Comparison of ENCODE assay signal across 29 cellular contexts in genomic region chr5:136560111-136560510, GRCh38.
"Had no signal": no experiment of that assay in that cellular context is flagged by ENCODE, and none has a peak within 500 bp of the region (broad histone marks: within the 10 kb centered on the region; RNA-seq: fewer than 3 reads in every experiment).

No MANE protein-coding gene starts in this region.

- H3K4me3 ChIP-seq: K562, SJSA1 had no signal

- H3K4me1 ChIP-seq: SJSA1 had no signal

- H3K27me3 Mint-ChIP-seq: activated B cell treated with CpG ODN at 0.5 μM for 24 hours; activated CD4-positive, alpha-beta memory T cell treated with anti-CD3 and anti-CD28 coated beads for 36 hours; activated naive CD4-positive, alpha-beta T cell treated with anti-CD3 and anti-CD28 coated beads, Interleukin-2, amount 10 ng/mL, durations not matched to agents 7 days and 5 days; activated naive CD8-positive, alpha-beta T cell; activated naive CD8-positive, alpha-beta T cell treated with anti-CD3 and anti-CD28 coated beads, Interleukin-2, amount 50 U/mL, for 24 hours had no signal

- H3K36me3 Mint-ChIP-seq: activated CD4-positive, alpha-beta memory T cell treated with anti-CD3 and anti-CD28 coated beads for 36 hours; activated naive CD4-positive, alpha-beta T cell treated with anti-CD3 and anti-CD28 coated beads, Interleukin-2, amount 10 ng/mL, durations not matched to agents 7 days and 5 days; activated naive CD8-positive, alpha-beta T cell had no signal

- H3K27ac Mint-ChIP-seq: activated B cell treated with CpG ODN at 0.5 μM for 24 hours; activated CD4-positive, alpha-beta memory T cell treated with anti-CD3 and anti-CD28 coated beads for 36 hours; activated naive CD4-positive, alpha-beta T cell treated with anti-CD3 and anti-CD28 coated beads, Interleukin-2, amount 10 ng/mL, durations not matched to agents 7 days and 5 days; activated naive CD8-positive, alpha-beta T cell; activated naive CD8-positive, alpha-beta T cell treated with anti-CD3 and anti-CD28 coated beads, Interleukin-2, amount 50 U/mL, for 24 hours; T-helper 1 cell treated with Interleukin-12 subunit alpha and Interleukin-12 subunit beta and Interleukin-4 antibody, amounts not matched to agents 30 μg/mL and 1 μg/mL, for 36 hours; T-helper 2 cell treated with Interferon-gamma antibody and Interleukin-4, amounts not matched to agents 5 μg/mL and 100 μg/mL, for 36 hours had no signal

- H3K9me3 ChIP-seq: SJSA1, SK-N-SH had no signal

- H3K36me3 ChIP-seq: brain microvascular endothelial cell, SJSA1 had no signal

- FAIRE-seq: K562, TTC549 had no signal

- ATAC-seq: activated naive CD8-positive, alpha-beta T cell treated with anti-CD3 and anti-CD28 coated beads, Interleukin-2, amount 50 U/mL, for 24 hours; K562; Panc1 had no signal

- H3K27ac ChIP-seq: brain microvascular endothelial cell, SJSA1 had no signal

- H3K4me2 ChIP-seq: SK-N-SH had no signal

- H3K4me3 Mint-ChIP-seq: activated B cell treated with CpG ODN at 0.5 μM for 24 hours; activated CD4-positive, alpha-beta memory T cell treated with anti-CD3 and anti-CD28 coated beads for 36 hours; activated naive CD4-positive, alpha-beta T cell treated with anti-CD3 and anti-CD28 coated beads, Interleukin-2, amount 10 ng/mL, durations not matched to agents 7 days and 5 days; activated naive CD8-positive, alpha-beta T cell; activated naive CD8-positive, alpha-beta T cell treated with anti-CD3 and anti-CD28 coated beads, Interleukin-2, amount 50 U/mL, for 24 hours; T-helper 1 cell treated with Interleukin-12 subunit alpha and Interleukin-12 subunit beta and Interleukin-4 antibody, amounts not matched to agents 30 μg/mL and 1 μg/mL, for 36 hours; T-helper 2 cell treated with Interferon-gamma antibody and Interleukin-4, amounts not matched to agents 5 μg/mL and 100 μg/mL, for 36 hours had no signal

- H3K9ac ChIP-seq: SK-N-SH had no signal

- DNase-seq: activated B cell treated with CpG ODN at 0.5 μM for 24 hours; activated CD4-positive, alpha-beta memory T cell treated with anti-CD3 and anti-CD28 coated beads for 36 hours; activated CD4-positive, alpha-beta T cell treated with anti-CD3 and anti-CD28 coated beads for 4 hours; activated CD4-positive, alpha-beta T cell treated with anti-CD3 and anti-CD28 coated beads, Interleukin-2, amount 50 U/mL, for 1 hour; activated CD4-positive, CD25-positive, alpha-beta regulatory T cell treated with anti-CD3 and anti-CD28 coated beads, Interleukin-2, amount 50 U/mL, for 72 hours; activated CD8-positive, alpha-beta memory T cell treated with anti-CD3 and anti-CD28 coated beads, Interleukin-2, amount 50 U/mL, for 4 hours; activated effector memory CD4-positive, alpha-beta T cell treated with Interleukin-2 at 50 U/mL for 16 hours; activated naive CD4-positive, alpha-beta T cell treated with anti-CD3 and anti-CD28 coated beads, Interleukin-2, amount 10 ng/mL, durations not matched to agents 7 days and 5 days; activated naive CD8-positive, alpha-beta T cell treated with anti-CD3 and anti-CD28 coated beads, Interleukin-2, amount 50 U/mL, for 24 hours; activated T-cell treated with anti-CD3 and anti-CD28 coated beads, Interleukin-2, amount 50 U/mL, for 48 hours; amniotic stem cell; aorta; brain microvascular endothelial cell; central memory CD4-positive, alpha-beta T cell; NCI-H1105; NCI-H1436; NCI-H1694 treated with DMSO at 0.1 percent for 48 hours; NCI-H2029; NCI-H345; NCI-H524 treated with DMSO at 0.1 percent for 48 hours; SHP77 treated with DMSO at 0.1 percent for 48 hours; SK-N-SH had no signal

- H3K4me1 Mint-ChIP-seq: activated B cell treated with CpG ODN at 0.5 μM for 24 hours; activated naive CD4-positive, alpha-beta T cell treated with anti-CD3 and anti-CD28 coated beads, Interleukin-2, amount 10 ng/mL, durations not matched to agents 7 days and 5 days had no signal

- H3K27me3 ChIP-seq: brain microvascular endothelial cell had no signal

- H3K9me2 ChIP-seq: SK-N-SH had no signal
